Comparison of ENCODE assay signal across 8 cellular contexts in genomic region chr2:99141110-99142108, GRCh38. TPM values are rescaled to one million over a fixed set of nuclear protein-coding genes. Genes with fewer than 3 reads are reported as not detected.
A peak's percentile ranks its signal among the peaks of the same experiment; 100 is the strongest.
DNase-seq lines count a peak whose midpoint lies in the region; ATAC-seq and TF ChIP-seq lines count a peak whose summit lies in the region.

C2orf15 (plus strand) TSS chr2:99141707; CDS start chr2:99150559, 8,852 bp downstream.

- no peaks in the 10 kb centered on the region for H3K27me3 Mint-ChIP-seq in type B pancreatic cell

- peak within 1 kb of the TSS; percentile 99 for H3K4me3 Mint-ChIP-seq in type B pancreatic cell

- H3K27ac ChIP-seq in adrenal gland, result peak within 1 kb of the TSS; percentile 76 to 88 (median 79)
- peak within 1 kb of the TSS; percentile 13 to 82 (median 72) for H3K27ac ChIP-seq in heart right ventricle

- H3K9me3 Mint-ChIP-seq in type B pancreatic cell, result peaks cover 4% of the 10 kb centered on the region

- no peaks in the 10 kb centered on the region for H3K9me3 ChIP-seq in adrenal gland (replicated peaks in 1 of 3)
- H3K9me3 ChIP-seq in heart right ventricle, result no peaks in the 10 kb centered on the region

- H3K36me3 ChIP-seq in adrenal gland (replicated peaks in 1 of 2) (no peaks in the 10 kb centered on the region), heart right ventricle (no peaks in the 10 kb centered on the region)

- intact Hi-C loops in adrenal gland (cut with DNase I), result no loop called here
- intact Hi-C loops in heart right ventricle (cut with DNase I), result loop anchor here in 2 of 10 donors (2.0 to 5.0 kb wide), 2 partner anchors 13 to 41 kb away; partner anchors contain the start of genes LIPT1 (in 1 of the 2), MITD1 (in 1 of the 2), MRPL30 (in 1 of the 2) and TSGA10 (in 1 of the 2)

- H3K4me1 ChIP-seq in adrenal gland (replicated peaks in 1 of 2) (peaks cover 6 to 10% of the 10 kb centered on the region in 2 donors), heart right ventricle (peaks cover 0 to 19% (median 12%) of the 10 kb centered on the region in 9 donors)

- H3K27me3 ChIP-seq in adrenal gland, result no peaks in the 10 kb centered on the region
- H3K27me3 ChIP-seq in heart right ventricle, result no peaks in the 10 kb centered on the region

- H3K4me3 ChIP-seq in adrenal gland (peak within 1 kb of the TSS; percentile 35 to 87 (median 74)), heart right ventricle (peak within 1 kb of the TSS; percentile 68 to 99 (median 88))

- TF ChIP-seq CTCF in adrenal gland (IDR thresholded peaks at IDR 0.05), result no peak
- TF ChIP-seq CTCF in heart right ventricle (IDR thresholded peaks at IDR 0.05), result no peak
- TF ChIP-seq CTCF in type B pancreatic cell (conservative IDR thresholded peaks at IDR 0.05), result no peak

- ATAC-seq in HG02870 (IDR thresholded peaks at IDR 0.05; ENCODE audit: unreplicated experiment) (peak; percentile 86), heart right ventricle (peak; percentile 97 to 99 (median 98))

- no peaks in the 10 kb centered on the region for H3K4me1 Mint-ChIP-seq in type B pancreatic cell (ENCODE audit: unreplicated experiment)

- peak within 1 kb of the TSS; percentile 95 for H3K27ac Mint-ChIP-seq in type B pancreatic cell

- 1% methylated on average over 11 to 84 of the region's 84 CpGs for WGBS in adrenal gland, 4 donors
- 0 to 1% methylated on average over 79 to 84 of the region's 84 CpGs for WGBS in heart right ventricle, 2 donors

- TF ChIP-seq POLR2A in GM15510 (IDR thresholded peaks at IDR 0.05; ENCODE audit: borderline replicate concordance, extremely low read depth, insufficient read length) (peak; percentile 92), adrenal gland (IDR thresholded peaks at IDR 0.05) (peak; percentile 2 to 95)

- DNase-seq in NCI-H1436 treated with DMSO at 0.1 percent for 48 hours (lab: John Stamatoyannopoulos, UW) (peak; percentile 89), SW480 (ENCODE audit: low spot score) (peak; percentile 98), adrenal gland (peak; percentile 93 to 97 (median 95)), heart right ventricle (peak; percentile 92), pons (ENCODE audit: low spot score) (peak; percentile 94), type B pancreatic cell (ENCODE audit: extremely low spot score, unreplicated experiment) (peak; percentile 97)

- H3K36me3 Mint-ChIP-seq in type B pancreatic cell, result peaks cover 8% of the 10 kb centered on the region

RNA-seq across cellular contexts. Expression of gene C2orf15, which starts in this region (rescaled TPM):
- total RNA-seq in adrenal gland (1 to 10 TPM in 4 of 8 donors, under 1 TPM in 3, not detected in 1; 0.35 to 2.2 (median 1.1) TPM), heart right ventricle (under 1 TPM in 3 of 10 donors, not detected in 7; 0.23 to 0.30 (median 0.28) TPM), type B pancreatic cell (ENCODE audit: low replicate concordance) (5.6 and 8.2 TPM in 2 replicates)
- polyA plus RNA-seq in adrenal gland (1 to 10 TPM in 1 of 3 donors, under 1 TPM in 2; 0.44 to 1.3 (median 0.88) TPM), heart right ventricle (under 1 TPM in 1 of 2 donors, not detected in 1; 0.03 TPM)

Comparison
In these comparisons a context has a peak if more than half of its experiments do, and no peak if none do; other contexts are left out.
1. Peak in every context shown above with its lines: DNase-seq, ATAC-seq, H3K4me3 ChIP-seq and H3K27ac ChIP-seq.
2. Peak in DNase-seq, ATAC-seq, H3K4me3 ChIP-seq and H3K27ac ChIP-seq in heart right ventricle; RNA of the gene not detected or under 1 TPM.